Comparison of ENCODE assay signal across 19 cellular contexts in genomic region chr10:130770018-130770630, GRCh38.
"Had no signal": no experiment of that assay in that cellular context is flagged by ENCODE, and none has a peak within 500 bp of the region (broad histone marks: within the 10 kb centered on the region; RNA-seq: fewer than 3 reads in every experiment).

No MANE protein-coding gene starts in this region.

- H3K9me3 ChIP-seq: gastrocnemius medialis, lower lobe of right lung, neutrophil had no signal

- H3K27ac Mint-ChIP-seq: dendritic cell treated with granulocyte-macrophage colony-stimulating factor and Interleukin-4, amounts not matched to agents 40 ng/mL and 50 ng/mL, for 4 days; effector memory CD8-positive, alpha-beta T cell; memory B cell; nephron progenitor cell; stimulated activated naive B cell treated with anti-CD40 and anti-IgM and Interleukin-4, amounts not matched to agents 10 μg/mL and 1 μg/mL and 100 μg/mL, for 72 hours had no signal

- H3K4me3 ChIP-seq: esophagus muscularis mucosa, gastrocnemius medialis, heart right ventricle, left lung, lower lobe of right lung had no signal

- H3K4me1 ChIP-seq: esophagus muscularis mucosa, gastrocnemius medialis, heart right ventricle, left lung, lower lobe of right lung had no signal

- H3K4me3 Mint-ChIP-seq: dendritic cell treated with granulocyte-macrophage colony-stimulating factor and Interleukin-4, amounts not matched to agents 40 ng/mL and 50 ng/mL, for 4 days; effector memory CD8-positive, alpha-beta T cell; memory B cell; nephron progenitor cell; stimulated activated naive B cell treated with anti-CD40 and anti-IgM and Interleukin-4, amounts not matched to agents 10 μg/mL and 1 μg/mL and 100 μg/mL, for 72 hours had no signal

- H3K4me1 Mint-ChIP-seq: memory B cell; nephron progenitor cell; stimulated activated naive B cell treated with anti-CD40 and anti-IgM and Interleukin-4, amounts not matched to agents 10 μg/mL and 1 μg/mL and 100 μg/mL, for 72 hours had no signal

- H3K36me3 ChIP-seq: esophagus muscularis mucosa, gastrocnemius medialis, heart right ventricle, left lung, lower lobe of right lung, neutrophil had no signal

- H3K27ac ChIP-seq: epithelial cell of prostate, esophagus muscularis mucosa, gastrocnemius medialis, heart right ventricle, left lung, lower lobe of right lung, neutrophil had no signal

- DNase-seq: cerebellar nuclear complex; effector memory CD8-positive, alpha-beta T cell; heart right ventricle; hypothalamus; left lung; lower lobe of right lung; midbrain; nephron progenitor cell; small intestine; stimulated activated CD4-positive, alpha-beta T cell treated with anti-CD3 and anti-CD28 coated beads, Interleukin-4, amount 100 ng/mL, for 1 hour; stimulated activated CD8-positive, alpha-beta memory T cell treated with anti-CD3 and anti-CD28 coated beads, Interleukin-4, amount 100 ng/mL, for 48 hours; stimulated activated naive B cell treated with anti-CD40 and anti-IgM and Interleukin-4, amounts not matched to agents 10 μg/mL and 1 μg/mL and 100 μg/mL, for 72 hours; trophoblast cell had no signal

- ATAC-seq: effector memory CD8-positive, alpha-beta T cell; gastrocnemius medialis; heart right ventricle; left lung; lower lobe of right lung had no signal
